1 cellular context compared by ENCODE assay signal in genomic region chr4:121182296-121182695, GRCh38.
TF ChIP-seq lines count a peak whose summit lies in the region.

No MANE protein-coding gene starts in this region.

TF ChIP-seq in IMR-90, 13 proteins besides CTCF, POLR2A, EP300 and RAD21:
- TF ChIP-seq MAFK (IDR thresholded peaks at IDR 0.05; ENCODE audit: low read depth, low read length), result no peak
- no peak for TF ChIP-seq ELK1 (IDR thresholded peaks at IDR 0.05; ENCODE audit: borderline replicate concordance, low read depth, low read length)
- TF ChIP-seq FOS (IDR thresholded peaks at IDR 0.05; ENCODE audit: low read depth, low read length), result no peak
- no peak for TF ChIP-seq MAZ (IDR thresholded peaks at IDR 0.05; ENCODE audit: borderline replicate concordance, low read depth, low read length)
- TF ChIP-seq BHLHE40 (IDR thresholded peaks at IDR 0.05; ENCODE audit: low read depth, low read length), result no peak
- no peak for TF ChIP-seq MXI1 (IDR thresholded peaks at IDR 0.05; ENCODE audit: borderline replicate concordance, low read depth, low read length)
